ENCODE assay signal across 8 cellular contexts in genomic region chr3:9302425-9303181, GRCh38. TPM values are rescaled to one million over a fixed set of nuclear protein-coding genes. Genes with fewer than 3 reads are reported as not detected.
DNase-seq lines count a peak whose midpoint lies in the region; ATAC-seq and TF ChIP-seq lines count a peak whose summit lies in the region.

No MANE protein-coding gene starts in this region.

- no peaks in the 10 kb centered on the region for H4K20me1 ChIP-seq in KMS-11 (ENCODE audit: insufficient read depth)

- intact Hi-C loops in stomach (cut with DNase I; ENCODE audit: low total_unique reads), result loop anchor here (5.0 kb wide), 1 partner anchor 330 kb away; no protein-coding TSS in a partner anchor

- no peak overlapping the region for H2AFZ ChIP-seq in KMS-11 (ENCODE audit: low read depth)

- H3K27me3 ChIP-seq in KMS-11 (ENCODE audit: insufficient read depth, low read depth) (no peaks in the 10 kb centered on the region), RWPE2 (ENCODE audit: insufficient read depth, poor library complexity, severe bottlenecking) (no peaks in the 10 kb centered on the region), stomach (peaks cover 0 to 6% (median 0%) of the 10 kb centered on the region in 3 donors)

- peak overlapping the region; percentile 9 for H3K4me3 Mint-ChIP-seq in neural crest cell

- in situ Hi-C loops in Caki2 (cut with HindIII; ENCODE audit: low pct_unique_long_range_greater_than_20kb, low sequenced_read_pairs), result no loop called here

- peaks cover 5% of the 10 kb centered on the region for H3K9me3 Mint-ChIP-seq in neural crest cell

- TF ChIP-seq POLR2A in stomach (IDR thresholded peaks at IDR 0.05), result no peak

- no peaks in the 10 kb centered on the region for H3K36me3 ChIP-seq in KMS-11 (ENCODE audit: insufficient read depth)
- H3K36me3 ChIP-seq in RWPE2 (ENCODE audit: low read depth), result no peaks in the 10 kb centered on the region
- H3K36me3 ChIP-seq in stomach, result no peaks in the 10 kb centered on the region

- no peaks in the 10 kb centered on the region for H3K79me2 ChIP-seq in KMS-11 (ENCODE audit: insufficient read depth, low read depth)

- peaks cover 4% of the 10 kb centered on the region for H3K36me3 Mint-ChIP-seq in neural crest cell (ENCODE audit: low read depth)

- H3K27ac Mint-ChIP-seq in neural crest cell (ENCODE audit: unreplicated experiment), result no peak overlapping the region

- H3K9me3 ChIP-seq in RWPE2 (ENCODE audit: severe bottlenecking) (no peaks in the 10 kb centered on the region), stomach (no peaks in the 10 kb centered on the region)

- no peaks in the 10 kb centered on the region for H3K4me1 ChIP-seq in KMS-11 (ENCODE audit: low read depth, poor library complexity, severe bottlenecking)
- H3K4me1 ChIP-seq in RWPE2 (ENCODE audit: insufficient read depth, poor library complexity, severe bottlenecking), result peaks cover 13% of the 10 kb centered on the region
- H3K4me1 ChIP-seq in stomach, result peaks cover 5 to 9% (median 6%) of the 10 kb centered on the region in 4 donors

- H3K27ac ChIP-seq in KMS-11 (no peak overlapping the region), RWPE2 (ENCODE audit: poor library complexity, severe bottlenecking) (peak overlapping the region; percentile 65), stomach (no peak overlapping the region)

- 12 to 14% (median 14%) methylated on average over 21 to 24 of the region's 24 CpGs for WGBS in stomach, 5 donors

- TF ChIP-seq EP300 in stomach (IDR thresholded peaks at IDR 0.05), result no peak

- no peaks in the 10 kb centered on the region for H3K27me3 Mint-ChIP-seq in neural crest cell (ENCODE audit: low read depth)

- H3K4me1 Mint-ChIP-seq in neural crest cell, result peaks cover 29% of the 10 kb centered on the region

- TF ChIP-seq CTCF in KMS-11 (conservative IDR thresholded peaks at IDR 0.05; ENCODE audit: low read depth, low read length) (peak; percentile 80), RWPE2 (IDR thresholded peaks at IDR 0.05; ENCODE audit: poor library complexity, severe bottlenecking) (peak; percentile 92), foreskin fibroblast (IDR thresholded peaks at IDR 0.05; ENCODE audit: low read depth, low read length) (peak; percentile 91), neural crest cell (conservative IDR thresholded peaks at IDR 0.05) (peak; percentile 98), stomach (IDR thresholded peaks at IDR 0.05) (peak in 5 of 7 experiments; percentile 78 to 92 (median 86))

- no peak overlapping the region for H3K9ac ChIP-seq in KMS-11

- no peak overlapping the region for H3K4me3 ChIP-seq in KMS-11 (IDR thresholded peaks at IDR 0.05; ENCODE audit: insufficient read depth, low read depth, low read length)
- H3K4me3 ChIP-seq in RWPE2 (ENCODE audit: severe bottlenecking), result peak overlapping the region; percentile 17
- peak overlapping the region in 1 of 2 donors; percentile 40 for H3K4me3 ChIP-seq in foreskin fibroblast (ENCODE audit: low read depth in 1 of 2, low read length in 2 of 2)
- peak overlapping the region in 3 of 4 donors; percentile 1 to 26 (median 22) for H3K4me3 ChIP-seq in stomach

- DNase-seq in Caki2 (ENCODE audit: low read depth) (peak; percentile 76), RWPE2 (ENCODE audit: low spot score) (peak; percentile 85), activated gamma-delta T cell (lab: John Stamatoyannopoulos, UW) (peak; percentile 17), foreskin fibroblast (peak; percentile 58 to 87), neural crest cell (ENCODE audit: low read depth, low spot score) (peak; percentile 91), stomach (peak; percentile 83)

- ATAC-seq in GM21447 (IDR thresholded peaks at IDR 0.05; ENCODE audit: unreplicated experiment) (peak; percentile 91), RWPE2 (ENCODE audit: low read depth) (peak; percentile 93)

- no peak overlapping the region for H3K4me2 ChIP-seq in KMS-11

RNA-seq across cellular contexts. Expression of gene SRGAP3, which starts 53.2 kb away (rescaled TPM):
- 1.8 and 7.6 TPM in 2 replicates for total RNA-seq in Caki2 (2014; rRNA removed; shearing (Covaris generic); ENCODE audit: low replicate concordance)
- total RNA-seq in neural crest cell, result 58.4 and 60.5 TPM in 2 replicates
- 10 to 100 TPM in 3 of 5 donors, 1 to 10 TPM in 2; 4.1 to 31.7 (median 14.1) TPM for total RNA-seq in stomach
- polyA plus RNA-seq in stomach, result 1 to 10 TPM in 1 of 3 donors, under 1 TPM in 2; 0.31 to 2.6 (median 0.46) TPM

Comparison
In these comparisons a context has a peak if more than half of its experiments do, and no peak if none do; other contexts are left out.
1. DNase-seq: peak in every context shown above with its lines; median percentile 91 in neural crest cell; 85 in RWPE2; 83 in stomach; 76 in Caki2; 72 in foreskin fibroblast; 17 in activated gamma-delta T cell.